ENCODE assay signal across 19 cellular contexts in genomic region chr2:200506679-200507078, GRCh38. TPM values are rescaled to one million over a fixed set of nuclear protein-coding genes. Genes with fewer than 3 reads are reported as not detected.
DNase-seq lines count a peak whose midpoint lies in the region; ATAC-seq and TF ChIP-seq lines count a peak whose summit lies in the region.
"Had no signal": no experiment of that assay in that cellular context is flagged by ENCODE, and none has a peak within 500 bp of the region (broad histone marks: within the 10 kb centered on the region; RNA-seq: fewer than 3 reads in every experiment).

No MANE protein-coding gene starts in this region.

- H3K27me3 ChIP-seq in CD4-positive, alpha-beta T cell (ENCODE audit: control insufficient read depth, insufficient read depth, low read length), result no peaks in the 10 kb centered on the region
- no peaks in the 10 kb centered on the region for H3K27me3 ChIP-seq in thyroid gland

- H3K36me3 Mint-ChIP-seq in activated CD4-positive, alpha-beta T cell treated with anti-CD3 and anti-CD28 coated beads, Interleukin-2, amount 10 ng/mL, durations not matched to agents 24 days and 14 days (ENCODE audit: low read depth), result peaks cover 36% of the 10 kb centered on the region
- H3K36me3 Mint-ChIP-seq in CD4-positive, alpha-beta T cell (ENCODE audit: low read depth), result peaks cover 53% of the 10 kb centered on the region
- H3K36me3 Mint-ChIP-seq in stimulated activated naive B cell treated with anti-CD40 and anti-IgM and Interleukin-4, amounts not matched to agents 10 μg/mL and 1 μg/mL and 100 μg/mL, for 72 hours, result peaks cover 4 to 28% of the 10 kb centered on the region in 2 donors
- H3K36me3 Mint-ChIP-seq in glutamatergic neuron (ENCODE audit: unreplicated experiment), result no peaks in the 10 kb centered on the region

- peaks cover 8 to 10% of the 10 kb centered on the region in 2 donors for H3K36me3 ChIP-seq in thyroid gland

- H3K27ac ChIP-seq in CD4-positive, alpha-beta T cell (ENCODE audit: low read depth, low read length), result no peak overlapping the region
- H3K27ac ChIP-seq in thyroid gland, result no peak overlapping the region
- H3K27ac ChIP-seq: GM23248, RWPE1 had no signal

- no peak for TF ChIP-seq CTCF in CD4-positive, alpha-beta T cell (IDR thresholded peaks at IDR 0.05)
- TF ChIP-seq CTCF in thyroid gland (IDR thresholded peaks at IDR 0.05) (no peak), glutamatergic neuron (IDR thresholded peaks at IDR 0.05; ENCODE audit: partially characterized antibody, unreplicated experiment) (no peak)

- no peak for TF ChIP-seq POLR2A in thyroid gland (IDR thresholded peaks at IDR 0.05)

- CTCF ChIA-PET in CD4-positive, alpha-beta T cell (lab: Charles Lee), result no interaction called here

- 72 to 79% methylated on average over 9 of the region's 9 CpGs for WGBS in thyroid gland, 2 donors

- no peaks in the 10 kb centered on the region for H3K9me3 ChIP-seq in CD4-positive, alpha-beta T cell (ENCODE audit: control insufficient read depth, low read length)
- H3K9me3 ChIP-seq in thyroid gland, result no peaks in the 10 kb centered on the region

- peaks cover 4 to 9% of the 10 kb centered on the region in 2 donors for H3K4me1 ChIP-seq in thyroid gland

- H3K4me3 ChIP-seq in thyroid gland (replicated peaks in 1 of 3), result no peak overlapping the region
- H3K4me3 ChIP-seq: GM23248 had no signal

- intact Hi-C loops in activated CD4-positive, alpha-beta T cell treated with anti-CD3 and anti-CD28 coated beads, Interleukin-2, amount 10 ng/mL, durations not matched to agents 24 days and 14 days (cut with micrococcal nuclease), result no loop called here
- intact Hi-C loops in CD4-positive, alpha-beta T cell (cut with DNase I, micrococcal nuclease), result no loop called here
- intact Hi-C loops in thyroid gland (cut with DNase I), result no loop called here

- POLR2A ChIA-PET in CD4-positive, alpha-beta T cell (lab: Charles Lee), result no interaction called here

- H3K27ac Mint-ChIP-seq in activated CD4-positive, alpha-beta T cell treated with anti-CD3 and anti-CD28 coated beads, Interleukin-2, amount 10 ng/mL, durations not matched to agents 24 days and 14 days, result no peak overlapping the region
- H3K27ac Mint-ChIP-seq in CD4-positive, alpha-beta T cell, result peak overlapping the region; percentile 42
- peak overlapping the region; percentile 25 for H3K27ac Mint-ChIP-seq in stimulated activated naive B cell treated with anti-CD40 and anti-IgM and Interleukin-4, amounts not matched to agents 10 μg/mL and 1 μg/mL and 100 μg/mL, for 72 hours
- no peak overlapping the region for H3K27ac Mint-ChIP-seq in glutamatergic neuron (ENCODE audit: unreplicated experiment)

- peaks cover 4% of the 10 kb centered on the region for H3K9me3 Mint-ChIP-seq in activated CD4-positive, alpha-beta T cell treated with anti-CD3 and anti-CD28 coated beads, Interleukin-2, amount 10 ng/mL, durations not matched to agents 24 days and 14 days
- no peaks in the 10 kb centered on the region for H3K9me3 Mint-ChIP-seq in CD4-positive, alpha-beta T cell
- peaks cover 0 to 3% of the 10 kb centered on the region in 2 donors for H3K9me3 Mint-ChIP-seq in stimulated activated naive B cell treated with anti-CD40 and anti-IgM and Interleukin-4, amounts not matched to agents 10 μg/mL and 1 μg/mL and 100 μg/mL, for 72 hours
- peaks cover 2% of the 10 kb centered on the region for H3K9me3 Mint-ChIP-seq in glutamatergic neuron (ENCODE audit: unreplicated experiment)

- peaks cover 17% of the 10 kb centered on the region for H3K4me1 Mint-ChIP-seq in activated CD4-positive, alpha-beta T cell treated with anti-CD3 and anti-CD28 coated beads, Interleukin-2, amount 10 ng/mL, durations not matched to agents 24 days and 14 days
- peaks cover 55% of the 10 kb centered on the region for H3K4me1 Mint-ChIP-seq in CD4-positive, alpha-beta T cell (ENCODE audit: low read depth)
- peaks cover 11 to 15% of the 10 kb centered on the region in 2 donors for H3K4me1 Mint-ChIP-seq in stimulated activated naive B cell treated with anti-CD40 and anti-IgM and Interleukin-4, amounts not matched to agents 10 μg/mL and 1 μg/mL and 100 μg/mL, for 72 hours
- no peaks in the 10 kb centered on the region for H3K4me1 Mint-ChIP-seq in glutamatergic neuron (ENCODE audit: low read depth, unreplicated experiment)

- no peak overlapping the region for H3K4me3 Mint-ChIP-seq in activated CD4-positive, alpha-beta T cell treated with anti-CD3 and anti-CD28 coated beads, Interleukin-2, amount 10 ng/mL, durations not matched to agents 24 days and 14 days
- peak overlapping the region; percentile 63 for H3K4me3 Mint-ChIP-seq in CD4-positive, alpha-beta T cell
- no peak overlapping the region for H3K4me3 Mint-ChIP-seq in stimulated activated naive B cell treated with anti-CD40 and anti-IgM and Interleukin-4, amounts not matched to agents 10 μg/mL and 1 μg/mL and 100 μg/mL, for 72 hours
- H3K4me3 Mint-ChIP-seq in glutamatergic neuron (ENCODE audit: unreplicated experiment), result no peak overlapping the region

- H3K27me3 Mint-ChIP-seq in activated CD4-positive, alpha-beta T cell treated with anti-CD3 and anti-CD28 coated beads, Interleukin-2, amount 10 ng/mL, durations not matched to agents 24 days and 14 days, result no peaks in the 10 kb centered on the region
- no peaks in the 10 kb centered on the region for H3K27me3 Mint-ChIP-seq in CD4-positive, alpha-beta T cell
- H3K27me3 Mint-ChIP-seq in stimulated activated naive B cell treated with anti-CD40 and anti-IgM and Interleukin-4, amounts not matched to agents 10 μg/mL and 1 μg/mL and 100 μg/mL, for 72 hours, result no peaks in the 10 kb centered on the region
- H3K27me3 Mint-ChIP-seq in glutamatergic neuron (ENCODE audit: unreplicated experiment), result no peaks in the 10 kb centered on the region

- peak; percentile 40 for DNase-seq in activated CD4-positive, alpha-beta T cell treated with anti-CD3 and anti-CD28 coated beads, Interleukin-2, amount 10 ng/mL, durations not matched to agents 24 days and 14 days
- DNase-seq in activated CD4-positive, alpha-beta T cell treated with anti-CD3 and anti-CD28 coated beads, Interleukin-2, amount 50 U/mL, for 48 hours, result no peak
- DNase-seq in CD4-positive, alpha-beta T cell, result no peak
- DNase-seq in NCI-H69 (lab: John Stamatoyannopoulos, UW), result peak; percentile 2
- no peak for DNase-seq in stimulated activated naive B cell treated with anti-CD40 and anti-IgM and Interleukin-4, amounts not matched to agents 10 μg/mL and 1 μg/mL and 100 μg/mL, for 72 hours
- no peak for DNase-seq in thyroid gland
- no peak for DNase-seq in glutamatergic neuron
- DNase-seq: 8988T, GM23248, H7, KG1, NCI-H1048, NCI-H1417, NCI-H187 treated with DMSO at 0.1 percent for 48 hours, NCI-H2171 treated with DMSO at 0.1 percent for 48 hours, NCI-H345, NCI-H524 treated with DMSO at 0.1 percent for 48 hours, SHP77 had no signal

- ATAC-seq in CD4-positive, alpha-beta T cell (ENCODE audit: poor library complexity), result no peak
- ATAC-seq in stimulated activated naive B cell treated with anti-CD40 and anti-IgM and Interleukin-4, amounts not matched to agents 10 μg/mL and 1 μg/mL and 100 μg/mL, for 72 hours (replicated peaks), result no peak

RNA-seq across cellular contexts. Expression of gene KCTD18, which starts 3.2 kb away (rescaled TPM):
- total RNA-seq in activated CD4-positive, alpha-beta T cell treated with anti-CD3 and anti-CD28 coated beads, Interleukin-2, amount 10 ng/mL, durations not matched to agents 24 days and 14 days, result 13.3 and 14.2 TPM in 2 replicates
- 10 to 100 TPM; 18.9 to 19.8 TPM for total RNA-seq in CD4-positive, alpha-beta T cell
- total RNA-seq in thyroid gland, result 100 to 1,000 TPM in 1 of 4 donors, 10 to 100 TPM in 3; 30.5 to 122 (median 60.4) TPM
- 4.7 TPM for total RNA-seq in glutamatergic neuron (ENCODE audit: unreplicated experiment)

RNA-seq across cellular contexts. Expression of gene SGO2, which starts 19.3 kb away (rescaled TPM):
- total RNA-seq in activated CD4-positive, alpha-beta T cell treated with anti-CD3 and anti-CD28 coated beads, Interleukin-2, amount 10 ng/mL, durations not matched to agents 24 days and 14 days, result 25.7 and 27.2 TPM in 2 replicates
- total RNA-seq in CD4-positive, alpha-beta T cell, result under 1 TPM; 0.64 to 0.74 TPM
- 1 to 10 TPM; 1.6 to 5.2 (median 3.2) TPM for total RNA-seq in thyroid gland
- 6.6 TPM for total RNA-seq in glutamatergic neuron (ENCODE audit: unreplicated experiment)

Comparison
In these comparisons a context has a peak if more than half of its experiments do, and no peak if none do; other contexts are left out.
1. DNase-seq: peak in activated CD4-positive, alpha-beta T cell treated with anti-CD3 and anti-CD28 coated beads, Interleukin-2, amount 10 ng/mL, durations not matched to agents 24 days and 14 days (single experiment) and NCI-H69 (single experiment); none in activated CD4-positive, alpha-beta T cell treated with anti-CD3 and anti-CD28 coated beads, Interleukin-2, amount 50 U/mL, for 48 hours (0 of 2), CD4-positive, alpha-beta T cell (0 of 10), stimulated activated naive B cell treated with anti-CD40 and anti-IgM and Interleukin-4, amounts not matched to agents 10 μg/mL and 1 μg/mL and 100 μg/mL, for 72 hours (single experiment), thyroid gland (0 of 2) and glutamatergic neuron (single experiment).
2. H3K27ac Mint-ChIP-seq: peak in CD4-positive, alpha-beta T cell (single experiment) and stimulated activated naive B cell treated with anti-CD40 and anti-IgM and Interleukin-4, amounts not matched to agents 10 μg/mL and 1 μg/mL and 100 μg/mL, for 72 hours (single experiment); none in activated CD4-positive, alpha-beta T cell treated with anti-CD3 and anti-CD28 coated beads, Interleukin-2, amount 10 ng/mL, durations not matched to agents 24 days and 14 days (single experiment) and glutamatergic neuron (single experiment).